ENCODE assay signal across 18 cellular contexts in genomic region chr11:70854201-70854600, GRCh38.
"Had no signal": no experiment of that assay in that cellular context is flagged by ENCODE, and none has a peak within 500 bp of the region (broad histone marks: within the 10 kb centered on the region; RNA-seq: fewer than 3 reads in every experiment).

No MANE protein-coding gene starts in this region.

- H3K9me3 ChIP-seq: esophagus squamous epithelium, gastrocnemius medialis, lower lobe of right lung, testis, vagina had no signal

- H3K27ac ChIP-seq: esophagus squamous epithelium, gastrocnemius medialis, lower lobe of right lung, spleen, testis, vagina had no signal

- H3K27me3 ChIP-seq: esophagus squamous epithelium, testis, vagina had no signal

- H3K4me1 ChIP-seq: esophagus squamous epithelium, lower lobe of right lung, spleen, testis, vagina had no signal

- H3K36me3 ChIP-seq: esophagus squamous epithelium, gastrocnemius medialis, lower lobe of right lung, spleen, vagina had no signal

- H3K4me3 ChIP-seq: esophagus squamous epithelium, gastrocnemius medialis, lower lobe of right lung, spleen, testis, vagina had no signal

- DNase-seq: activated CD4-positive, alpha-beta T cell treated with anti-CD3 and anti-CD28 coated beads, Interleukin-2, amount 10 ng/mL, durations not matched to agents 24 days and 14 days; activated CD8-positive, alpha-beta memory T cell treated with anti-CD3 and anti-CD28 coated beads, Interleukin-2, amount 10 ng/mL, durations not matched to agents 7 days and 5 days; activated CD8-positive, alpha-beta T cell treated with anti-CD3 and anti-CD28 coated beads for 36 hours; activated effector memory CD4-positive, alpha-beta T cell treated with anti-CD3 and anti-CD28 coated beads, Interleukin-2, amount 50 U/mL, for 16 hours; activated naive CD4-positive, alpha-beta T cell treated with anti-CD3 and anti-CD28 coated beads, Interleukin-2, amount 10 ng/mL, durations not matched to agents 7 days and 5 days; activated T-cell treated with anti-CD3 and anti-CD28 coated beads for 4 hours; cortex of kidney; endodermal cell; esophagus squamous epithelium; gastrocnemius medialis; hippocampal formation; lower lobe of right lung; naive B cell; spleen; stimulated activated CD4-positive, alpha-beta T cell treated with anti-CD3 and anti-CD28 coated beads, Interleukin-4, amount 100 ng/mL, for 1 hour; stimulated activated naive CD4-positive, alpha-beta T cell; testis had no signal
